ENCODE assay signal across 31 cellular contexts in genomic region chr5:142312399-142312798, GRCh38.
"Had no signal": no experiment of that assay in that cellular context is flagged by ENCODE, and none has a peak within 500 bp of the region (broad histone marks: within the 10 kb centered on the region; RNA-seq: fewer than 3 reads in every experiment).

No MANE protein-coding gene starts in this region.

- H3K9me3 ChIP-seq: ascending aorta, heart left ventricle, lower lobe of right lung, neutrophil, uterus had no signal

- H3K27ac ChIP-seq: cardiac muscle cell, foreskin keratinocyte, lower lobe of right lung, neutrophil, skin epidermis, uterus, VCaP had no signal

- FAIRE-seq: TTC549 had no signal

- H3K36me3 ChIP-seq: cardiac muscle cell, neutrophil, uterus had no signal

- H3K4me1 Mint-ChIP-seq: stimulated activated memory B cell treated with anti-CD40 and anti-IgM and Interleukin-4, amounts not matched to agents 10 μg/mL and 1 μg/mL and 100 μg/mL, for 72 hours had no signal

- ATAC-seq: activated CD4-positive, CD25-positive, alpha-beta regulatory T cell treated with anti-CD3 and anti-CD28 coated beads, Interleukin-2, amount 50 U/mL, for 24 hours; esophagus mucosa; foreskin keratinocyte; heart left ventricle; left lobe of liver; lower lobe of right lung; sciatic nerve; stimulated activated memory B cell treated with anti-CD40 and anti-IgM and Interleukin-4, amounts not matched to agents 10 μg/mL and 1 μg/mL and 100 μg/mL, for 72 hours; stimulated activated naive CD8-positive, alpha-beta T cell treated with anti-CD3 and anti-CD28 coated beads, Interleukin-15, amount 100 ng/mL, for 72 hours had no signal

- H3K4me3 ChIP-seq: ascending aorta, cardiac muscle cell, lower lobe of right lung, skin epidermis, uterus had no signal

- H3K36me3 Mint-ChIP-seq: activated naive CD4-positive, alpha-beta T cell treated with anti-CD3 and anti-CD28 coated beads, Interleukin-2, amount 10 ng/mL, durations not matched to agents 7 days and 5 days; activated naive CD8-positive, alpha-beta T cell treated with anti-CD3 and anti-CD28 coated beads, Interleukin-2, amount 10 ng/mL, durations not matched to agents 7 days and 5 days; stimulated activated memory B cell treated with anti-CD40 and anti-IgM and Interleukin-4, amounts not matched to agents 10 μg/mL and 1 μg/mL and 100 μg/mL, for 72 hours had no signal

- H3K27me3 ChIP-seq: ascending aorta, cardiac muscle cell, foreskin keratinocyte, heart left ventricle, uterus had no signal

- H3K9me3 Mint-ChIP-seq: activated naive CD4-positive, alpha-beta T cell treated with anti-CD3 and anti-CD28 coated beads, Interleukin-2, amount 10 ng/mL, durations not matched to agents 7 days and 5 days; activated naive CD8-positive, alpha-beta T cell treated with anti-CD3 and anti-CD28 coated beads, Interleukin-2, amount 10 ng/mL, durations not matched to agents 7 days and 5 days; brain; nephron; stimulated activated memory B cell treated with anti-CD40 and anti-IgM and Interleukin-4, amounts not matched to agents 10 μg/mL and 1 μg/mL and 100 μg/mL, for 72 hours; stimulated activated naive CD8-positive, alpha-beta T cell treated with anti-CD3 and anti-CD28 coated beads, Interleukin-15, amount 100 ng/mL, for 72 hours; type B pancreatic cell had no signal

- H3K27me3 Mint-ChIP-seq: activated naive CD8-positive, alpha-beta T cell treated with anti-CD3 and anti-CD28 coated beads, Interleukin-2, amount 10 ng/mL, durations not matched to agents 7 days and 5 days; brain; type B pancreatic cell had no signal

- H3K27ac Mint-ChIP-seq: activated naive CD4-positive, alpha-beta T cell treated with anti-CD3 and anti-CD28 coated beads, Interleukin-2, amount 10 ng/mL, durations not matched to agents 7 days and 5 days; activated naive CD8-positive, alpha-beta T cell treated with anti-CD3 and anti-CD28 coated beads, Interleukin-2, amount 10 ng/mL, durations not matched to agents 7 days and 5 days; brain; stimulated activated memory B cell treated with anti-CD40 and anti-IgM and Interleukin-4, amounts not matched to agents 10 μg/mL and 1 μg/mL and 100 μg/mL, for 72 hours; stimulated activated naive CD8-positive, alpha-beta T cell treated with anti-CD3 and anti-CD28 coated beads, Interleukin-15, amount 100 ng/mL, for 72 hours; type B pancreatic cell had no signal

- H3K4me1 ChIP-seq: foreskin keratinocyte, uterus had no signal

- DNase-seq: activated CD4-positive, alpha-beta T cell treated with anti-CD3 and anti-CD28 coated beads for 48 hours; activated CD4-positive, alpha-beta T cell treated with anti-CD3 and anti-CD28 coated beads, Interleukin-2, amount 50 U/mL, for 48 hours; activated CD8-positive, alpha-beta memory T cell treated with anti-CD3 and anti-CD28 coated beads for 24 hours; activated effector memory CD4-positive, alpha-beta T cell treated with Interleukin-2 at 50 U/mL for 16 hours; activated naive CD4-positive, alpha-beta T cell treated with anti-CD3 and anti-CD28 coated beads, Interleukin-2, amount 10 ng/mL, durations not matched to agents 7 days and 5 days; activated naive CD8-positive, alpha-beta T cell treated with anti-CD3 and anti-CD28 coated beads, Interleukin-2, amount 10 ng/mL, durations not matched to agents 7 days and 5 days; cortex of kidney; foreskin keratinocyte; heart left ventricle; kidney glomerular epithelial cell; lower lobe of right lung; stimulated activated CD4-positive, alpha-beta T cell treated with anti-CD3 and anti-CD28 coated beads, Interleukin-4, amount 100 ng/mL, for 4 hours; stimulated activated CD8-positive, alpha-beta memory T cell treated with anti-CD3 and anti-CD28 coated beads, Interleukin-4, amount 100 ng/mL, for 48 hours; stimulated activated naive CD8-positive, alpha-beta T cell treated with anti-CD3 and anti-CD28 coated beads, Interleukin-15, amount 100 ng/mL, for 72 hours; substantia nigra; T-helper 9 cell; uterus had no signal

- H3K4me3 Mint-ChIP-seq: activated naive CD4-positive, alpha-beta T cell treated with anti-CD3 and anti-CD28 coated beads, Interleukin-2, amount 10 ng/mL, durations not matched to agents 7 days and 5 days; activated naive CD8-positive, alpha-beta T cell treated with anti-CD3 and anti-CD28 coated beads, Interleukin-2, amount 10 ng/mL, durations not matched to agents 7 days and 5 days; brain; nephron; stimulated activated memory B cell treated with anti-CD40 and anti-IgM and Interleukin-4, amounts not matched to agents 10 μg/mL and 1 μg/mL and 100 μg/mL, for 72 hours; stimulated activated naive CD8-positive, alpha-beta T cell treated with anti-CD3 and anti-CD28 coated beads, Interleukin-15, amount 100 ng/mL, for 72 hours; type B pancreatic cell had no signal
